Comparison of ENCODE assay signal across 1 cellular context in the genomic region with DNA sequence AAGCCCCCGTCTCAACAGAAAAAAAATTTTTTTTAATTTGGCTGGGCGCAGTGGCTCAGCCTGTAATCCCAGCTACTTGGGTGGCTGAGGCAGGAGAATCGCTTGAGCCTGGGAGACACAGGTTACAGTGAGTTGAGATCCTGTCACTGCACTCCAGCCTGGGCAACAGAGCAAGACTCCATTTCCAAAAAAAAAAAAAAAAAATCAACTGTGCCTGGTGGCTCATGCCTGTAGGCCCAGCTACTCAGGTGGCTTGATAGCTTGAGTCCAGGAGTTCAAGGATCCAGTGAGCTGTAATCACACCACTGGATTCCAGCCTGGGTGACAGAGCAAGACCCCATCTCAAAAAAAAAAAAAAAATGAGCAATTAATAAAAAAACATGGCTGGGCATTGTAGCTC.
TF ChIP-seq lines count a peak whose summit lies in the region.

No MANE protein-coding gene starts in this region.

TF ChIP-seq in H1, 55 proteins besides CTCF, POLR2A, EP300 and RAD21:
- no peak for TF ChIP-seq JUND (IDR thresholded peaks at IDR 0.05; ENCODE audit: low read length)
- TF ChIP-seq, protein P1, sequence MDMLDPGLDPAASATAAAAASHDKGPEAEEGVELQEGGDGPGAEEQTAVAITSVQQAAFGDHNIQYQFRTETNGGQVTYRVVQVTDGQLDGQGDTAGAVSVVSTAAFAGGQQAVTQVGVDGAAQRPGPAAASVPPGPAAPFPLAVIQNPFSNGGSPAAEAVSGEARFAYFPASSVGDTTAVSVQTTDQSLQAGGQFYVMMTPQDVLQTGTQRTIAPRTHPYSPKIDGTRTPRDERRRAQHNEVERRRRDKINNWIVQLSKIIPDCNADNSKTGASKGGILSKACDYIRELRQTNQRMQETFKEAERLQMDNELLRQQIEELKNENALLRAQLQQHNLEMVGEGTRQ (IDR thresholded peaks at IDR 0.05; ENCODE audit: low read length): no peak
- no peak for TF ChIP-seq SUZ12 (IDR thresholded peaks at IDR 0.05; ENCODE audit: low read length)
- TF ChIP-seq, protein P2, sequence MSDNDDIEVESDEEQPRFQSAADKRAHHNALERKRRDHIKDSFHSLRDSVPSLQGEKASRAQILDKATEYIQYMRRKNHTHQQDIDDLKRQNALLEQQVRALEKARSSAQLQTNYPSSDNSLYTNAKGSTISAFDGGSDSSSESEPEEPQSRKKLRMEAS (IDR thresholded peaks at IDR 0.05): no peak
- TF ChIP-seq, protein P3, sequence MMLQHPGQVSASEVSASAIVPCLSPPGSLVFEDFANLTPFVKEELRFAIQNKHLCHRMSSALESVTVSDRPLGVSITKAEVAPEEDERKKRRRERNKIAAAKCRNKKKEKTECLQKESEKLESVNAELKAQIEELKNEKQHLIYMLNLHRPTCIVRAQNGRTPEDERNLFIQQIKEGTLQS (IDR thresholded peaks at IDR 0.05; ENCODE audit: insufficient read depth, low read depth, low read length): no peak
- TF ChIP-seq ASH2L (IDR thresholded peaks at IDR 0.05; ENCODE audit: low read length): no peak
- TF ChIP-seq BACH1 (IDR thresholded peaks at IDR 0.05; ENCODE audit: low read length): no peak
- TF ChIP-seq CHD1 (IDR thresholded peaks at IDR 0.05; ENCODE audit: low read depth, low read length): no peak
- TF ChIP-seq RFX5 (IDR thresholded peaks at IDR 0.05; ENCODE audit: borderline replicate concordance, low read depth, low read length): no peak
- TF ChIP-seq BCL11A (IDR thresholded peaks at IDR 0.05; ENCODE audit: low read depth in 2 of 2, low read length in 2 of 2): no peak
- TF ChIP-seq SRF (IDR thresholded peaks at IDR 0.05; ENCODE audit: low read depth, low read length): no peak
- TF ChIP-seq SIX5 (IDR thresholded peaks at IDR 0.05; ENCODE audit: low read depth, low read length): no peak
- no peak for TF ChIP-seq GTF2F1 (IDR thresholded peaks at IDR 0.05; ENCODE audit: borderline replicate concordance, low read depth, low read length)
- no peak for TF ChIP-seq TAF1 (IDR thresholded peaks at IDR 0.05; ENCODE audit: low read depth, low read length)
- no peak for TF ChIP-seq NANOG (IDR thresholded peaks at IDR 0.05; ENCODE audit: insufficient read depth, low read depth, low read length, poor library complexity, severe bottlenecking)
- no peak for TF ChIP-seq SP1 (IDR thresholded peaks at IDR 0.05; ENCODE audit: low read depth, low read length)
TF ChIP-seq in H1: peak in this region for 0.
